Comparison of ENCODE assay signal across 9 cellular contexts in genomic region chr16:4768549-4769305, GRCh38. TPM values are rescaled to one million over a fixed set of nuclear protein-coding genes. Genes with fewer than 3 reads are reported as not detected.
DNase-seq lines count a peak whose midpoint lies in the region; ATAC-seq and TF ChIP-seq lines count a peak whose summit lies in the region.
"Had no signal": no experiment of that assay in that cellular context is flagged by ENCODE, and none has a peak within 500 bp of the region (broad histone marks: within the 10 kb centered on the region; RNA-seq: fewer than 3 reads in every experiment).

No MANE protein-coding gene starts in this region.

- H3K4me1 ChIP-seq in effector memory CD4-positive, alpha-beta T cell (ENCODE audit: control insufficient read depth, insufficient read depth, low read length, poor library complexity, severe bottlenecking): peaks cover 11% of the 10 kb centered on the region

- DNase-seq in CD14-positive monocyte (ENCODE audit: low spot score): peak; percentile 68
- DNase-seq in NCI-H82 treated with DMSO at 0.1 percent for 48 hours (lab: John Stamatoyannopoulos, UW; ENCODE audit: unreplicated experiment): peak; percentile 96
- DNase-seq in activated CD8-positive, alpha-beta memory T cell treated with anti-CD3 and anti-CD28 coated beads for 24 hours: peak; percentile 97
- DNase-seq in effector memory CD4-positive, alpha-beta T cell: peak; percentile 66 to 76 (median 72)
- peak; percentile 94 to 95 for DNase-seq in lung microvascular endothelial cell (ENCODE audit: low read depth in 2 of 2)
- DNase-seq in stimulated activated CD4-positive, alpha-beta T cell treated with anti-CD3 and anti-CD28 coated beads, TNF-alpha, amount 100 ng/mL, for 24 hours (ENCODE audit: low read depth in 3 of 3): peak; percentile 76 to 96 (median 81)

- no peak for TF ChIP-seq CTCF in CD14-positive monocyte (IDR thresholded peaks at IDR 0.05)

- peaks cover 32% of the 10 kb centered on the region for H3K4me1 Mint-ChIP-seq in CD14-positive monocyte

- intact Hi-C loops in CD14-positive monocyte (cut with micrococcal nuclease): loop anchor here (2.0 to 5.0 kb wide), 2 partner anchors 32 to 34 kb away; partner anchors contain the start of gene ROGDI (in 1 of the 2)

- H3K36me3 Mint-ChIP-seq in CD14-positive monocyte: peaks cover 3 to 16% of the 10 kb centered on the region in 2 donors

- H3K36me3 ChIP-seq in effector memory CD4-positive, alpha-beta T cell (ENCODE audit: control insufficient read depth, insufficient read depth, low read length): peaks cover 4% of the 10 kb centered on the region

- H3K4me3 ChIP-seq in effector memory CD4-positive, alpha-beta T cell (ENCODE audit: insufficient read depth, low read depth, low read length, poor library complexity, severe bottlenecking): peak overlapping the region; percentile 47

- no peaks in the 10 kb centered on the region for H3K9me3 ChIP-seq in effector memory CD4-positive, alpha-beta T cell (ENCODE audit: control insufficient read depth, low read length)

- H3K27ac Mint-ChIP-seq in CD14-positive monocyte: peak overlapping the region; percentile 88 to 96 (median 93)

- ATAC-seq in GM19351 (IDR thresholded peaks at IDR 0.05; ENCODE audit: unreplicated experiment) (peak; percentile 60), HG03565 (IDR thresholded peaks at IDR 0.05; ENCODE audit: unreplicated experiment) (peak; percentile 45)

- H3K27me3 Mint-ChIP-seq in CD14-positive monocyte (ENCODE audit: low read depth in 3 of 3): peaks cover 1 to 5% (median 2%) of the 10 kb centered on the region in 3 donors

- H3K27ac ChIP-seq in effector memory CD4-positive, alpha-beta T cell (ENCODE audit: insufficient read depth, low read length, poor library complexity, severe bottlenecking): peak overlapping the region; percentile 56

- H3K27me3 ChIP-seq in effector memory CD4-positive, alpha-beta T cell (replicated peaks; ENCODE audit: control insufficient read depth, insufficient read depth, low read length, poor library complexity, severe bottlenecking): no peaks in the 10 kb centered on the region

- H3K4me3 Mint-ChIP-seq in CD14-positive monocyte: peak overlapping the region; percentile 88 to 97

- H3K9me3 Mint-ChIP-seq in CD14-positive monocyte: no peaks in the 10 kb centered on the region

RNA-seq across cellular contexts. Expression of gene ZNF500, which starts 1.8 kb away (rescaled TPM):
- polyA plus RNA-seq in CD14-positive monocyte: 1 to 10 TPM; 2.4 to 5.2 TPM
- 3.7 and 6.2 TPM in 2 replicates for total RNA-seq in lung microvascular endothelial cell

RNA-seq across cellular contexts. Expression of gene SEPTIN12, which starts 19.4 kb away (rescaled TPM):
- polyA plus RNA-seq in CD14-positive monocyte: not detected
- not detected in 2 replicates for total RNA-seq in lung microvascular endothelial cell
- total RNA-seq: subcutaneous adipose tissue had no signal

RNA-seq across cellular contexts. Expression of gene SMIM22, which starts 26.4 kb away (rescaled TPM):
- polyA plus RNA-seq in CD14-positive monocyte: not detected
- total RNA-seq in lung microvascular endothelial cell: not detected in 2 replicates
- total RNA-seq: subcutaneous adipose tissue had no signal

RNA-seq across cellular contexts. Expression of gene ROGDI, which starts 33.7 kb away (rescaled TPM):
- polyA plus RNA-seq in CD14-positive monocyte: 10 to 100 TPM; 40.9 to 54.4 TPM
- total RNA-seq in lung microvascular endothelial cell: 22.0 and 33.3 TPM in 2 replicates

RNA-seq across cellular contexts. Expression of gene DNAAF8, which starts 34.4 kb away (rescaled TPM):
- polyA plus RNA-seq in CD14-positive monocyte: under 1 TPM in 1 of 2 donors, not detected in 1; 0.36 TPM
- 0.22 and 0.40 TPM in 2 replicates for total RNA-seq in lung microvascular endothelial cell

Comparison
In these comparisons a context has a peak if more than half of its experiments do, and no peak if none do; other contexts are left out.
1. Peak in every context shown above with its lines: DNase-seq, ATAC-seq, H3K4me3 ChIP-seq and H3K27ac ChIP-seq.